ENCODE assay signal across 7 cellular contexts in the genomic region with DNA sequence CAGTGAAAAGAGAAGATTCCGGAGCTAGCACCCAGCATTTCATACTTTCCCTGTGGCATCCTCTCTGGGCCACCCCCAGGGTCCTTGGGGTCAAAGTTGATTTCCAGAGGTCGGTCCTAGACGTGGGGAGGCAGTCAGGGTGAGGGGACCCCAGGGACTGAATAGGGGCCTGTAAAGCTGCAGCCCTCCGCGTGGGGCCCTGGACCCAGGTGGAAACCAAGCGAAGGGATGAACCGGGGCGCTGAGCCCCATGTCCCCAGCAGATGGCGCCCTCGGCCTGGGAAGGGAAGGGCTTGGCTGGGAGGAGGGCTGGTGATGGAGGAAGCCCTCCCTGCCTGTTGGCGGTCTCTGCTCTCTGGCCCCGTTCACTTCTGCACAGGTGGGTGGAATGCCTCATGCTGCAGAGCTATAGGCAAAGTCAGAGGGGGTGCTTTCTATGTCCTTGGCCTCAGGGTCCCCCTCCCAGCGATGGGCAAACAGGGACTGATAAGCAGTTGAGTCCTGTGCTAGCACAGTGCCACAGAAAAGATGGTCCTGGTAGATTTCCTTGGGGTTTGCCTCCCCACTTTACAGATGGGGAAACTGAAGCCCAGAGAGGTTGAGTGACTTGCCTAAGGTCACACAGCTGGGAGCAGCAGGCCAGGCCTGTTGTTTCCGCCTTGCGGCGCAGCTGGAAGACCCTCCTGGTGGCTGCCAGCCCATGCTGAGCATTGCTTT.
A peak's percentile ranks its signal among the peaks of the same experiment; 100 is the strongest.
DNase-seq lines count a peak whose midpoint lies in the region; ATAC-seq and TF ChIP-seq lines count a peak whose summit lies in the region.

No MANE protein-coding gene starts in this region.

- no peaks in the 10 kb centered on the region for H3K9me3 Mint-ChIP-seq in WTC11

- ATAC-seq in WTC11, result peak; percentile 85

- DNase-seq in NCI-H1105 treated with DMSO at 0.1 percent for 48 hours (lab: John Stamatoyannopoulos, UW), result peak; percentile 30
- DNase-seq in WTC11 (ENCODE audit: low spot score), result peak; percentile 93
- peak; percentile 85 to 93 for DNase-seq in T47D (ENCODE audit: low read depth in 1 of 2, low spot score in 1 of 2)
- DNase-seq in iris pigment epithelial cell (ENCODE audit: low read depth), result peak; percentile 32
- DNase-seq in stimulated activated CD4-positive, alpha-beta T cell treated with anti-CD3 and anti-CD28 coated beads, Interleukin-1b, Interleukin-23, amount 100 ng/mL, for 4 hours (ENCODE audit: low read depth in 2 of 2), result peak; percentile 52 to 63
- no peak for DNase-seq in NCI-H226

- H3K4me3 Mint-ChIP-seq in WTC11, result no peak overlapping the region

- peaks cover 26% of the 10 kb centered on the region for H3K4me1 Mint-ChIP-seq in WTC11

- POLR2A ChIA-PET in WTC11 (lab: Charles Lee), result interaction anchor here (0.6 kb wide), 1 partner anchor 62 kb away, joined by 3 read pairs; no protein-coding TSS in a partner anchor

- CTCF ChIA-PET in WTC11 (lab: Charles Lee), result interaction anchor here (0.6 to 3.9 kb wide), 39 partner anchors 9 to 351 kb away, joined by 3 to 21 read pairs (median 5); partner anchors contain the start of gene CIBAR2

- TF ChIP-seq CTCF in GM12872 (IDR thresholded peaks at IDR 0.05; ENCODE audit: insufficient read depth, low read depth, low read length) (peak; percentile 96), WTC11 (IDR thresholded peaks at IDR 0.05) (peak; percentile 66)

- H3K27ac Mint-ChIP-seq in WTC11, result no peak overlapping the region

- no peaks in the 10 kb centered on the region for H3K36me3 Mint-ChIP-seq in WTC11

- in situ Hi-C loops in T47D (cut with HindIII; ENCODE audit: low pct_unique_long_range_greater_than_20kb, low sequenced_read_pairs), result no loop called here

- no peaks in the 10 kb centered on the region for H3K27me3 Mint-ChIP-seq in WTC11 (ENCODE audit: low read depth)

TF ChIP-seq in WTC11, 78 proteins besides CTCF, POLR2A, EP300 and RAD21 (continues in another document):
- TF ChIP-seq SMAD4 (CRISPR knock-in tag; IDR thresholded peaks at IDR 0.05), result no peak
- no peak for TF ChIP-seq FOXP4 (CRISPR knock-in tag; IDR thresholded peaks at IDR 0.05)
- no peak for TF ChIP-seq ZNF396 (CRISPR knock-in tag; IDR thresholded peaks at IDR 0.05; ENCODE audit: borderline replicate concordance)
- no peak for TF ChIP-seq SP1 (CRISPR knock-in tag; conservative IDR thresholded peaks at IDR 0.05)
- TF ChIP-seq, protein P1, sequence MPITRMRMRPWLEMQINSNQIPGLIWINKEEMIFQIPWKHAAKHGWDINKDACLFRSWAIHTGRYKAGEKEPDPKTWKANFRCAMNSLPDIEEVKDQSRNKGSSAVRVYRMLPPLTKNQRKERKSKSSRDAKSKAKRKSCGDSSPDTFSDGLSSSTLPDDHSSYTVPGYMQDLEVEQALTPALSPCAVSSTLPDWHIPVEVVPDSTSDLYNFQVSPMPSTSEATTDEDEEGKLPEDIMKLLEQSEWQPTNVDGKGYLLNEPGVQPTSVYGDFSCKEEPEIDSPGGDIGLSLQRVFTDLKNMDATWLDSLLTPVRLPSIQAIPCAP (CRISPR knock-in tag; IDR thresholded peaks at IDR 0.05), result no peak
- TF ChIP-seq JAZF1 (CRISPR knock-in tag; IDR thresholded peaks at IDR 0.05), result no peak
- TF ChIP-seq ZNF671 (CRISPR knock-in tag; IDR thresholded peaks at IDR 0.05), result no peak
- peak; percentile 76; the same call in 1 of the 2 replicates for TF ChIP-seq GTF2I (CRISPR knock-in tag; conservative IDR thresholded peaks at IDR 0.05)
- TF ChIP-seq, protein P2, sequence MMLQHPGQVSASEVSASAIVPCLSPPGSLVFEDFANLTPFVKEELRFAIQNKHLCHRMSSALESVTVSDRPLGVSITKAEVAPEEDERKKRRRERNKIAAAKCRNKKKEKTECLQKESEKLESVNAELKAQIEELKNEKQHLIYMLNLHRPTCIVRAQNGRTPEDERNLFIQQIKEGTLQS (CRISPR knock-in tag; conservative IDR thresholded peaks at IDR 0.05), result no peak
- no peak for TF ChIP-seq ETV6 (CRISPR knock-in tag; IDR thresholded peaks at IDR 0.05)
- no peak for TF ChIP-seq ZNF423 (CRISPR knock-in tag; IDR thresholded peaks at IDR 0.05)
- TF ChIP-seq, protein P3, sequence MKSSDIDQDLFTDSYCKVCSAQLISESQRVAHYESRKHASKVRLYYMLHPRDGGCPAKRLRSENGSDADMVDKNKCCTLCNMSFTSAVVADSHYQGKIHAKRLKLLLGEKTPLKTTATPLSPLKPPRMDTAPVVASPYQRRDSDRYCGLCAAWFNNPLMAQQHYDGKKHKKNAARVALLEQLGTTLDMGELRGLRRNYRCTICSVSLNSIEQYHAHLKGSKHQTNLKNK (CRISPR knock-in tag; IDR thresholded peaks at IDR 0.05), result no peak
- TF ChIP-seq RORB (CRISPR knock-in tag; IDR thresholded peaks at IDR 0.05), result no peak
- TF ChIP-seq FOXP1 (CRISPR knock-in tag; IDR thresholded peaks at IDR 0.05; ENCODE audit: borderline replicate concordance), result 0 out of 2 replicates have a peak, but pooled peaks have one; percentile 38
- peak; percentile 79 for TF ChIP-seq ZNF121 (CRISPR knock-in tag; IDR thresholded peaks at IDR 0.05)
- TF ChIP-seq NFE2L1 (CRISPR knock-in tag; IDR thresholded peaks at IDR 0.05), result no peak
- TF ChIP-seq, protein P4, sequence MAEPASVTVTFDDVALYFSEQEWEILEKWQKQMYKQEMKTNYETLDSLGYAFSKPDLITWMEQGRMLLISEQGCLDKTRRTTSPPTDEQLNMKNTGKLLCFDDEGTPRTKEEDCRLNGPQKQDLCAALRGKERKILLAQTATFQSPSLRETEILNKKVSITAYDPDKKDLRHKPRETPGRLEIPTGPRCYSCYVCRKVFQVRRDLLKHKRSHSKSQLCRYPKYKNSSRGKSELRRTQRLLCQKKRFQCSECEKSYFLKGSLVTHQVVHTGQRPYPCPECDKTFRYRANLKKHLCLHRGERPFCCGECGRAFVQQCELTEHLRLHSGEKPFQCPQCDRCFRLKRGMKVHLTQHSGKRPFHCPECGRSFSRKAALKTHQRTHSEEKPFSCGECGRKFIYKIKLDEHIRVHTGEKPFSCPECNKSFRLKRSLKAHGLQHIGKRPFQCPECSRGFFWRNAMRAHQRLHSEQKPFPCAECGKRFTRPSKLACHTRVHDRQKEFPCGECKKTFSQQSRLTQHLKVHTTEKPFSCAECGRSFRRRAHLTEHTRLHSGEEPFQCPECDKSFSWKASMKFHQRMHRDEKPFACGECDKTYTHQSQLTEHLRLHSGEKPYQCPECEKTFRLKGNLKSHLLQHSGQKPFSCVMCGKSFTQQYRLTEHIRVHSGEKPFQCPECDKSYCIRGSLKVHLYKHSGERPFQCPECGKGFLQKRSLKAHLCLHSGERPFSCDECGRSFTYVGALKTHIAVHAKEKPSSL (CRISPR knock-in tag; conservative IDR thresholded peaks at IDR 0.05), result no peak
- TF ChIP-seq ZSCAN18 (CRISPR knock-in tag; IDR thresholded peaks at IDR 0.05), result peak; percentile 85
- no peak for TF ChIP-seq FOXJ3 (CRISPR knock-in tag; IDR thresholded peaks at IDR 0.05; ENCODE audit: borderline replicate concordance)
- no peak for TF ChIP-seq ATF6 (CRISPR knock-in tag; IDR thresholded peaks at IDR 0.05)
- TF ChIP-seq NFYB (CRISPR knock-in tag; conservative IDR thresholded peaks at IDR 0.05; ENCODE audit: low read depth), result no peak
